Comparison of ENCODE assay signal across 8 cellular contexts in the genomic region with DNA sequence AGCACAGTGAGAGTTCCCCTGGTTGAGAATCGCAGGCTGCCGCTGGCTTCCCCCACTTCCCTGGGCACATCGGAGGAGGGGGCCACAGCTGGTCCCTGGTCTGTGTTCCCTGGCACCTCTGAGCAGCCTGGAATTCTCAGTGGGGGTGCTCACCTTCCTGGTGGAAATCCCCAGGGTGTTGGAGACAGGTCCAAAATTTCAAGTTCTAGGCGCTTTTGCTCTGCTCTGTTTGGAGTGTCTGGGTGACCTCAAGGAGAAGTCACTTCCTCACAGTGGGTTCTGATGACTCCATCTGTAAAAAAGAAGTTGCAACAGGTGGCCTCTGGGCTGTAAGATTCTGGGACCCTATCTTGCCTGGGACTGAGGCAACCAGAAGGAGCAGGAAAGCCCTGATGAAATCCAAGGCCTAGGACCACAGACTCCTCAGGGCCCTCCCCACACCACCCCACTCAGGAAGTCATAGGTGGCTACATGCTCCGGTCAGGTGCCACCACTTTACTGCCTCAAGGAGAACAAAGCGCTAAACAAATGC. TPM values are rescaled to one million over a fixed set of nuclear protein-coding genes. Genes with fewer than 3 reads are reported as not detected.
A peak's percentile ranks its signal among the peaks of the same experiment; 100 is the strongest.
DNase-seq lines count a peak whose midpoint lies in the region; ATAC-seq, FAIRE-seq and TF ChIP-seq lines count a peak whose summit lies in the region.

A gene with protein sequence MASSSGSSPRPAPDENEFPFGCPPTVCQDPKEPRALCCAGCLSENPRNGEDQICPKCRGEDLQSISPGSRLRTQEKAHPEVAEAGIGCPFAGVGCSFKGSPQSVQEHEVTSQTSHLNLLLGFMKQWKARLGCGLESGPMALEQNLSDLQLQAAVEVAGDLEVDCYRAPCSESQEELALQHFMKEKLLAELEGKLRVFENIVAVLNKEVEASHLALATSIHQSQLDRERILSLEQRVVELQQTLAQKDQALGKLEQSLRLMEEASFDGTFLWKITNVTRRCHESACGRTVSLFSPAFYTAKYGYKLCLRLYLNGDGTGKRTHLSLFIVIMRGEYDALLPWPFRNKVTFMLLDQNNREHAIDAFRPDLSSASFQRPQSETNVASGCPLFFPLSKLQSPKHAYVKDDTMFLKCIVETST (minus strand): TSS at position 400 of the 532 bp plus-strand sequence. CDS start 721 bp downstream, outside the sequence.

- ATAC-seq in GM21825 (IDR thresholded peaks at IDR 0.05; ENCODE audit: unreplicated experiment) = peak; percentile 18
- ATAC-seq in central memory CD8-positive, alpha-beta T cell (replicated peaks; ENCODE audit: extremely low read depth, poor library complexity, severe bottlenecking) = peak; percentile 35

- no peaks in the 10 kb centered on the region for H3K9me3 Mint-ChIP-seq in central memory CD8-positive, alpha-beta T cell

- peak within 1 kb of the TSS; percentile 93 for H3K4me3 Mint-ChIP-seq in central memory CD8-positive, alpha-beta T cell

- H3K36me3 Mint-ChIP-seq in central memory CD8-positive, alpha-beta T cell (ENCODE audit: insufficient read depth) = peaks cover 41% of the 10 kb centered on the region

- peak within 1 kb of the TSS; percentile 90 to 91 for H3K27ac ChIP-seq in small intestine (ENCODE audit: low read depth in 1 of 2, low read length in 1 of 2)

- H3K27ac Mint-ChIP-seq in central memory CD8-positive, alpha-beta T cell (ENCODE audit: low read depth) = peak within 1 kb of the TSS; percentile 97

- H3K4me1 ChIP-seq in small intestine (ENCODE audit: control insufficient read depth in 2 of 2, insufficient read depth in 1 of 2, low read depth in 1 of 2, low read length in 1 of 2) (peaks cover 0 to 10% of the 10 kb centered on the region in 2 donors), HAP-1 (peaks cover 22% of the 10 kb centered on the region)

- H3K36me3 ChIP-seq in small intestine (ENCODE audit: control insufficient read depth in 2 of 2, insufficient read depth in 2 of 2, low read length in 2 of 2) = no peaks in the 10 kb centered on the region
- no peaks in the 10 kb centered on the region for H3K36me3 ChIP-seq in HAP-1 (replicated peaks)

- WGBS in small intestine, 3 donors = 70 to 83% (median 75%) methylated on average over 6 of the region's 6 CpGs

- FAIRE-seq in small intestine (lab: Jason Lieb, UNC) = no peak

- in situ Hi-C loops in HAP-1 (cut with MboI; ENCODE audit: low sequenced_read_pairs) = loop anchor here (25.0 kb wide), 1 partner anchor 314 kb away; no protein-coding TSS in a partner anchor

- H3K9me3 ChIP-seq in small intestine (ENCODE audit: control insufficient read depth, low read depth) (no peaks in the 10 kb centered on the region), HAP-1 (no peaks in the 10 kb centered on the region; the same call in 1 of the 2 replicates)

- TF ChIP-seq CTCF in GM12875 (IDR thresholded peaks at IDR 0.05; ENCODE audit: borderline replicate concordance, insufficient read depth, low read depth, low read length) = no peak

- DNase-seq in NOMO-1 (lab: John Stamatoyannopoulos, UW; ENCODE audit: unreplicated experiment in 2 of 2) (peak; percentile 59 to 68), small intestine (no peak), COLO668 (lab: John Stamatoyannopoulos, UW; ENCODE audit: unreplicated experiment) (no peak), HAP-1 (ENCODE audit: low spot score in 2 of 2) (no peak)
- no peak for DNase-seq in central memory CD8-positive, alpha-beta T cell (ENCODE audit: low spot score in 2 of 2)
- DNase-seq in effector CD4-positive, alpha-beta T cell = no peak

- H3K27me3 Mint-ChIP-seq in central memory CD8-positive, alpha-beta T cell = no peaks in the 10 kb centered on the region

- H3K4me3 ChIP-seq in GM12875 (ENCODE audit: low read depth, low read length) (peak within 1 kb of the TSS; percentile 81), small intestine (ENCODE audit: low read depth in 1 of 2, low read length in 2 of 2) (peak within 1 kb of the TSS in 1 of 2 donors; percentile 48), HAP-1 (no peak within 1 kb of the TSS)

- H3K27me3 ChIP-seq in small intestine (ENCODE audit: control insufficient read depth in 2 of 2, insufficient read depth in 2 of 2, low read length in 2 of 2) (no peaks in the 10 kb centered on the region), HAP-1 (ENCODE audit: low read depth) (no peaks in the 10 kb centered on the region)

- H3K4me1 Mint-ChIP-seq in central memory CD8-positive, alpha-beta T cell = peaks cover 87% of the 10 kb centered on the region

RNA-seq across cellular contexts. Expression of the gene that starts here (rescaled TPM):
- 1 to 10 TPM; 1.1 to 2.8 (median 1.1) TPM for polyA plus RNA-seq in small intestine

Comparison
In these comparisons a context has a peak if more than half of its experiments do, and no peak if none do; other contexts are left out.
1. DNase-seq: peak in NOMO-1 (2 of 2); none in central memory CD8-positive, alpha-beta T cell (0 of 2), small intestine (single experiment), effector CD4-positive, alpha-beta T cell (single experiment), COLO668 (single experiment) and HAP-1 (0 of 2).